ENCODE assay signal across 10 cellular contexts in the genomic region with DNA sequence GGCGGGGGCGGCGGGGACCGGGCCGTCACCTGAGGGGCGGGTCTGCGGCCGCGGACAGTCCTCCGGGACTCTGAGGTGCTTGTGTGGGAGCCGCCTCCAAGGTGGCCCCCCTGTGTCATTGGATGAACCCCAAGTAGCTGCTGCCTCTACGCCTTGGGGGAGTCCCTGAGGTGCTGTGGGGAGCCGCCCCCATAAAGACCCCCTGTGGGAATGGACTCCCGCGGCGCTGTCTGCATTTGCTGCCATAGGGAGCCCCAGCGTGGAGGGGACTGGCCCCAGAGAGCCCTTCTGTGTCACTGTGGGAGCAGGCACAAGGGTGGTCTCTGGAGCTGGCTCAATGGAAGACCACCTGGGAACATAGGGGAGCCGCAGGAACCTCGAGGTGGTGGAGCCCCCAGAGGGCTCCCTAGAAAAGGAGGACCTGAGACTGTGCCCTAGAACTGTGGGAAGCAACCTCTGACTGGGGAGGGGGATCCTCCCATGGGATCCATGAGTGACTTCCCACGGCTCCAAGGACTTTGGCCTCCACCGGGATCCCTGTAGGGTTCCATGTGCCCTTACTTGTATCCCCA. TPM values are rescaled to one million over a fixed set of nuclear protein-coding genes. Genes with fewer than 3 reads are reported as not detected.
DNase-seq lines count a peak whose midpoint lies in the region; ATAC-seq, FAIRE-seq and TF ChIP-seq lines count a peak whose summit lies in the region.
"Had no signal": no experiment of that assay in that cellular context is flagged by ENCODE, and none has a peak within 500 bp of the region (broad histone marks: within the 10 kb centered on the region; RNA-seq: fewer than 3 reads in every experiment).

No MANE protein-coding gene starts in this region.

- DNase-seq in breast epithelium (ENCODE audit: low spot score in 2 of 2) (no peak), MCF 10A (ENCODE audit: unreplicated experiment) (no peak), brain microvascular endothelial cell (no peak), mesothelial cell of epicardium (ENCODE audit: low spot score in 2 of 2, unreplicated experiment in 2 of 2) (no peak), upper lobe of left lung (no peak), GM19238 (ENCODE audit: insufficient read length, low spot score) (no peak), T-helper 2 cell (no peak), frontal cortex (ENCODE audit: low spot score in 2 of 2) (no peak)
- DNase-seq: NK-92 treated with Interleukin-12 subunit alpha and Interleukin-12 subunit beta, amount 100 ng/mL, for 24 hours had no signal

- H3K27ac ChIP-seq in breast epithelium (no peak overlapping the region), brain microvascular endothelial cell (no peak overlapping the region), upper lobe of left lung (no peak overlapping the region)

- H3K27me3 Mint-ChIP-seq in MCF 10A (ENCODE audit: insufficient read depth, unreplicated experiment) (peaks cover 56% of the 10 kb centered on the region), mesothelial cell of epicardium (ENCODE audit: low read depth) (peaks cover 92% of the 10 kb centered on the region)

- CTCF ChIA-PET in MCF 10A (lab: Yijun Ruan, JAX), result interaction anchor here (0.5 to 1.8 kb wide), 2 partner anchors 27 to 77 kb away, joined by 3 to 7 read pairs; no protein-coding TSS in a partner anchor

- H3K9me3 ChIP-seq in breast epithelium (no peaks in the 10 kb centered on the region), upper lobe of left lung (no peaks in the 10 kb centered on the region)

- TF ChIP-seq POLR2A in breast epithelium (IDR thresholded peaks at IDR 0.05), result no peak
- no peak for TF ChIP-seq POLR2A in upper lobe of left lung (IDR thresholded peaks at IDR 0.05)

- in situ Hi-C loops in brain microvascular endothelial cell (cut with HindIII; ENCODE audit: low pct_ligation_motif_present, low sequenced_read_pairs), result no loop called here

- H3K4me1 ChIP-seq in breast epithelium (no peaks in the 10 kb centered on the region), upper lobe of left lung (peaks cover 8 to 15% (median 9%) of the 10 kb centered on the region in 4 donors)

- WGBS in upper lobe of left lung, 2 donors, result 12 to 18% methylated on average over 6 to 12 of the region's 21 CpGs

- H3K4me3 Mint-ChIP-seq in MCF 10A (ENCODE audit: unreplicated experiment) (no peak overlapping the region), mesothelial cell of epicardium (peak overlapping the region; percentile 60)

- no TSS peak for BruUV-seq in MCF 10A (replicated peaks; lab: Mats Ljungman, UMichigan)

- TF ChIP-seq EP300 in upper lobe of left lung (IDR thresholded peaks at IDR 0.05), result no peak

- no peak for FAIRE-seq in frontal cortex (lab: Jason Lieb, UNC)

- H3K36me3 ChIP-seq in breast epithelium (no peaks in the 10 kb centered on the region), brain microvascular endothelial cell (replicated peaks) (no peaks in the 10 kb centered on the region), upper lobe of left lung (no peaks in the 10 kb centered on the region)

- POLR2A ChIA-PET in MCF 10A (lab: Yijun Ruan, JAX), result no interaction called here

- TF ChIP-seq CTCF in breast epithelium (IDR thresholded peaks at IDR 0.05) (no peak), MCF 10A (IDR thresholded peaks at IDR 0.05; ENCODE audit: unreplicated experiment) (no peak), brain microvascular endothelial cell (IDR thresholded peaks at IDR 0.05; ENCODE audit: low read depth, low read length, missing control alignments) (no peak), mesothelial cell of epicardium (IDR thresholded peaks at IDR 0.05; ENCODE audit: unreplicated experiment) (no peak), upper lobe of left lung (IDR thresholded peaks at IDR 0.05) (no peak)

- no peak overlapping the region for H3K27ac Mint-ChIP-seq in MCF 10A (ENCODE audit: low read depth, unreplicated experiment)
- no peak overlapping the region for H3K27ac Mint-ChIP-seq in mesothelial cell of epicardium

- peak overlapping the region; percentile 15 to 77 (median 54) for H3K4me3 ChIP-seq in breast epithelium
- peak overlapping the region; percentile 5 for H3K4me3 ChIP-seq in brain microvascular endothelial cell (ENCODE audit: low read depth, low read length)
- peak overlapping the region in 3 of 4 donors; percentile 51 to 55 (median 52) for H3K4me3 ChIP-seq in upper lobe of left lung

- H3K36me3 Mint-ChIP-seq in MCF 10A (ENCODE audit: insufficient read depth, unreplicated experiment) (no peaks in the 10 kb centered on the region), mesothelial cell of epicardium (no peaks in the 10 kb centered on the region)

- intact Hi-C loops in breast epithelium (cut with DNase I; ENCODE audit: low total_unique reads) (no loop called here), MCF 10A (cut with micrococcal nuclease) (no loop called here)

- H3K27me3 ChIP-seq in breast epithelium (peaks cover 0 to 6% of the 10 kb centered on the region in 2 donors), brain microvascular endothelial cell (replicated peaks) (peaks cover 67% of the 10 kb centered on the region), upper lobe of left lung (peaks cover 0 to 25% (median 9%) of the 10 kb centered on the region in 4 donors)

- H3K9me3 Mint-ChIP-seq in MCF 10A (ENCODE audit: unreplicated experiment), result no peaks in the 10 kb centered on the region
- no peaks in the 10 kb centered on the region for H3K9me3 Mint-ChIP-seq in mesothelial cell of epicardium

- ATAC-seq in upper lobe of left lung (ENCODE audit: low FRiP score in 2 of 2), result no peak

- H3K4me1 Mint-ChIP-seq in MCF 10A (ENCODE audit: insufficient read depth, unreplicated experiment) (peaks cover 10% of the 10 kb centered on the region), mesothelial cell of epicardium (no peaks in the 10 kb centered on the region)

RNA-seq across cellular contexts. Expression of a gene that starts 0.4 kb away (rescaled TPM):
- 1 to 10 TPM in 1 of 3 donors, under 1 TPM in 2; 0.15 to 1.1 (median 0.33) TPM for total RNA-seq in breast epithelium
- total RNA-seq in MCF 10A (2022), result not detected in 2 replicates
- total RNA-seq in mesothelial cell of epicardium, result 0.62 to 0.99 TPM (median 0.83 TPM) in 3 replicates
- under 1 TPM in 4 of 6 donors, not detected in 2; 0.10 to 0.74 (median 0.49) TPM for total RNA-seq in upper lobe of left lung
- 19.2 TPM for total RNA-seq in frontal cortex
- total RNA-seq: Calu3 had no signal

RNA-seq across cellular contexts. Expression of a gene that starts 31.0 kb away (rescaled TPM):
- total RNA-seq in breast epithelium (1 to 10 TPM; 5.4 to 9.0 (median 6.9) TPM), MCF 10A (2022) (2.2 and 2.9 TPM in 2 replicates), mesothelial cell of epicardium (15.4 to 18.4 TPM (median 16.4 TPM) in 3 replicates), upper lobe of left lung (1 to 10 TPM; 4.6 to 7.9 (median 6.0) TPM), frontal cortex (57.1 TPM)
